Comparison of ENCODE assay signal across 14 cellular contexts in genomic region chr13:74153316-74153715, GRCh38.
"Had no signal": no experiment of that assay in that cellular context is flagged by ENCODE, and none has a peak within 500 bp of the region (broad histone marks: within the 10 kb centered on the region; RNA-seq: fewer than 3 reads in every experiment).

No MANE protein-coding gene starts in this region.

- ATAC-seq: gastroesophageal sphincter, left lung had no signal

- DNase-seq: activated CD4-positive, alpha-beta T cell treated with anti-CD3 and anti-CD28 coated beads, Interleukin-2, amount 10 ng/mL, durations not matched to agents 7 days and 5 days; activated CD4-positive, CD25-positive, alpha-beta regulatory T cell; activated gamma-delta T cell; effector CD4-positive, alpha-beta T cell; islet precursor cell; left lung; mesenchymal stem cell; stimulated activated CD4-positive, alpha-beta T cell treated with anti-CD3 and anti-CD28 coated beads, Interleukin-15, amount 100 ng/mL, for 24 hours; stimulated activated CD4-positive, alpha-beta T cell treated with anti-CD3 and anti-CD28 coated beads, Interleukin-4, amount 100 ng/mL, for 24 hours; tibial artery had no signal

- H3K4me3 ChIP-seq: ascending aorta, cardiac muscle cell, coronary artery, gastroesophageal sphincter, left lung, tibial artery had no signal
